In genomic region chr1:109306832-109307362, GRCh38 we compare ENCODE assay signal across 15 cellular contexts. TPM values are rescaled to one million over a fixed set of nuclear protein-coding genes. Genes with fewer than 3 reads are reported as not detected.
DNase-seq lines count a peak whose midpoint lies in the region; ATAC-seq and TF ChIP-seq lines count a peak whose summit lies in the region.
"Had no signal": no experiment of that assay in that cellular context is flagged by ENCODE, and none has a peak within 500 bp of the region (broad histone marks: within the 10 kb centered on the region; RNA-seq: fewer than 3 reads in every experiment).

MYBPHL (minus strand) TSS chr1:109307011; CDS start chr1:109306991, 20 bp downstream.

- H3K4me3 ChIP-seq in heart right ventricle (no peak within 1 kb of the TSS), retinal pigment epithelial cell (ENCODE audit: low read length) (peak within 1 kb of the TSS; percentile 3), lower leg skin (ENCODE audit: low read depth, poor library complexity, severe bottlenecking) (no peak within 1 kb of the TSS)
- H3K4me3 ChIP-seq: SK-N-MC, transverse colon had no signal

- H3K27me3 ChIP-seq in heart right ventricle, result no peaks in the 10 kb centered on the region
- H3K27me3 ChIP-seq: foreskin keratinocyte, transverse colon had no signal

- TF ChIP-seq POLR2A in lower leg skin (IDR thresholded peaks at IDR 0.05), result no peak

- DNase-seq in KBM-7 (peak; percentile 18), NOMO-1 treated with DMSO at 0.1 percent for 48 hours (lab: John Stamatoyannopoulos, UW; ENCODE audit: unreplicated experiment) (peak; percentile 38), heart right ventricle (no peak), retinal pigment epithelial cell (ENCODE audit: low read depth) (peak; percentile 38), HCEC 1CT (no peak), lower leg skin (ENCODE audit: low spot score in 2 of 2) (no peak)
- DNase-seq: activated CD4-positive, alpha-beta T cell treated with anti-CD3 and anti-CD28 coated beads, Interleukin-2, amount 10 ng/mL, durations not matched to agents 24 days and 14 days; activated effector memory CD4-positive, alpha-beta T cell treated with anti-CD3 and anti-CD28 coated beads, Interleukin-2, amount 50 U/mL, for 16 hours; COR-L47; foreskin keratinocyte; NCI-H146; transverse colon had no signal

- peak within 1 kb of the TSS in 9 of 10 donors; percentile 4 to 72 (median 51) for H3K27ac ChIP-seq in heart right ventricle
- H3K27ac ChIP-seq: foreskin keratinocyte, SK-N-MC, transverse colon had no signal

- intact Hi-C loops in heart right ventricle (cut with DNase I), result loop anchor here in 1 of 10 donors (2.0 kb wide), 1 partner anchor 24 kb away; the partner anchor contains the start of gene PSRC1
- intact Hi-C loops in lower leg skin (cut with DNase I; ENCODE audit: low total_unique reads), result no loop called here

- TF ChIP-seq CTCF in heart right ventricle (IDR thresholded peaks at IDR 0.05), result no peak
- TF ChIP-seq CTCF in retinal pigment epithelial cell (conservative IDR thresholded peaks at IDR 0.05; ENCODE audit: low read depth, low read length), result no peak
- TF ChIP-seq CTCF in lower leg skin (IDR thresholded peaks at IDR 0.05), result no peak

- peaks cover 0 to 33% (median 6%) of the 10 kb centered on the region in 9 donors for H3K36me3 ChIP-seq in heart right ventricle

- H3K4me1 ChIP-seq in heart right ventricle, result peaks cover 9 to 54% (median 38%) of the 10 kb centered on the region in 9 donors
- H3K4me1 ChIP-seq: foreskin keratinocyte had no signal

- ATAC-seq in heart right ventricle (peak in 6 of 8 donors; percentile 8 to 48 (median 21)), HG02981 (IDR thresholded peaks at IDR 0.05; ENCODE audit: unreplicated experiment) (no peak)
- ATAC-seq: foreskin keratinocyte, left lobe of liver had no signal

- in situ Hi-C loops in KBM-7 (cut with MboI; ENCODE audit: low pct_unique_long_range_greater_than_20kb, low sequenced_read_pairs), result no loop called here

- no peaks in the 10 kb centered on the region for H3K9me3 ChIP-seq in heart right ventricle
- H3K9me3 ChIP-seq: transverse colon had no signal

- WGBS in heart right ventricle, 2 donors, result 52 to 61% methylated on average over 8 of the region's 8 CpGs
- WGBS in lower leg skin, 2 donors, result 76 to 77% methylated on average over 8 of the region's 8 CpGs

RNA-seq across cellular contexts. Expression of gene MYBPHL, which starts in this region (rescaled TPM):
- 1 to 10 TPM in 2 of 10 donors, under 1 TPM in 8; 0.23 to 2.7 (median 0.53) TPM for total RNA-seq in heart right ventricle
- under 1 TPM in 1 of 2 donors, not detected in 1; 0.30 TPM for polyA plus RNA-seq in heart right ventricle
- total RNA-seq in lower leg skin, result not detected
- total RNA-seq: activated CD4-positive, alpha-beta T cell treated with anti-CD3 and anti-CD28 coated beads, Interleukin-2, amount 10 ng/mL, durations not matched to agents 24 days and 14 days; left lobe of liver; transverse colon had no signal

Comparison
In these comparisons a context has a peak if more than half of its experiments do, and no peak if none do; other contexts are left out.
1. DNase-seq: peak in KBM-7 (single experiment), NOMO-1 treated with DMSO at 0.1 percent for 48 hours (single experiment) and retinal pigment epithelial cell (single experiment); none in heart right ventricle (0 of 2), HCEC 1CT (single experiment) and lower leg skin (0 of 2).